29 cellular contexts compared by ENCODE assay signal in the genomic region with DNA sequence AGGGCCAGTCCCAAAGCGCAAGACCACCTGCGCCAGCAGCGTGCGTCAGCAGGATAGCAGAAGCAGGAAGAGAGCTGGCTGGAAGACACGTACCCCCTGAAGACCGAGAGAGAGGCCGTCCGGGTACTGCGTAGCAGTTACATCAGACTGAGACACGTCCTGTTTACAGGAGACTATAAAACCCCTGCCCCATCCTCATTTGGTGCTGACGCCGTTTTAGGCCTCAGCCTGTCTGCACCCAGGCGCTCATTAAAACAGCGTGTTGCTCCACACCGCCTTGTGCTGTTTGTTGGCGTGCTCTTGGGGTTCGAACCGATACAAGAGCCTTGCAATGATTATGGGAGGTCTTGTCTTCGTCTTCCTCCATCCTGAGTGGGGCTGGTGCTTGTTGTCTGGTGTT. TPM values are rescaled to one million over a fixed set of nuclear protein-coding genes. Genes with fewer than 3 reads are reported as not detected.
"Had no signal": no experiment of that assay in that cellular context is flagged by ENCODE, and none has a peak within 500 bp of the region (broad histone marks: within the 10 kb centered on the region; RNA-seq: fewer than 3 reads in every experiment).

No MANE protein-coding gene starts in this region.

- H3K27me3 ChIP-seq: brain microvascular endothelial cell had no signal

- FAIRE-seq: astrocyte, endometrium, endothelial cell of umbilical vein had no signal

- ATAC-seq: activated CD4-positive, alpha-beta T cell treated with anti-CD3 and anti-CD28 coated beads for 36 hours; activated CD8-positive, alpha-beta T cell treated with anti-CD3 and anti-CD28 coated beads, Interleukin-2, amount 10 ng/mL, durations not matched to agents 7 days and 5 days; activated T-cell treated with anti-CD3 and anti-CD28 coated beads, Interleukin-2, amount 50 U/mL, for 4 hours; activated T-helper 17 cell treated with anti-CD3 and anti-CD28 coated beads, Interleukin-2, amount 50 U/mL, for 72 hours; gastroesophageal sphincter had no signal

- H3K36me3 ChIP-seq: brain microvascular endothelial cell, esophagus squamous epithelium, gastroesophageal sphincter had no signal

- H3K27ac ChIP-seq: brain microvascular endothelial cell, epithelial cell of prostate, esophagus squamous epithelium, gastroesophageal sphincter had no signal

- DNase-seq: activated CD4-positive, alpha-beta memory T cell treated with anti-CD3 and anti-CD28 coated beads for 36 hours; activated CD4-positive, alpha-beta T cell treated with anti-CD3 and anti-CD28 coated beads for 36 hours; activated CD4-positive, alpha-beta T cell treated with anti-CD3 and anti-CD28 coated beads, Interleukin-2, amount 10 ng/mL, durations not matched to agents 24 days and 14 days; activated CD4-positive, CD25-positive, alpha-beta regulatory T cell; activated CD4-positive, CD25-positive, alpha-beta regulatory T cell treated with anti-CD3 and anti-CD28 coated beads, Interleukin-2, amount 50 U/mL, for 72 hours; activated CD8-positive, alpha-beta T cell treated with anti-CD3 and anti-CD28 coated beads, Interleukin-2, amount 10 ng/mL, durations not matched to agents 7 days and 5 days; activated effector memory CD4-positive, alpha-beta T cell treated with Interleukin-2 at 50 U/mL for 16 hours; activated gamma-delta T cell treated with Interleukin-2 at 50 U/mL for 16 hours; activated naive CD4-positive, alpha-beta T cell treated with anti-CD3 and anti-CD28 coated beads, Interleukin-2, amount 50 U/mL, for 16 hours; activated naive CD4-positive, alpha-beta T cell treated with Interleukin-2 at 50 U/mL for 16 hours; activated T-cell treated with anti-CD3 and anti-CD28 coated beads, Interleukin-2, amount 50 U/mL, for 4 hours; amniotic stem cell; anterior cingulate cortex; brain microvascular endothelial cell; cortex of kidney; dermis blood vessel endothelial cell; effector CD8-positive, alpha-beta T cell; esophagus squamous epithelium; foreskin melanocyte; T-helper 2 cell had no signal

- H3K4me1 ChIP-seq: esophagus squamous epithelium, gastroesophageal sphincter had no signal

- H3K9me3 ChIP-seq: esophagus squamous epithelium, gastroesophageal sphincter had no signal

- H3K4me3 ChIP-seq: esophagus squamous epithelium, gastroesophageal sphincter had no signal

RNA-seq across cellular contexts. Expression of a gene that starts 42.1 kb away (rescaled TPM):
- total RNA-seq: activated CD8-positive, alpha-beta T cell treated with anti-CD3 and anti-CD28 coated beads, Interleukin-2, amount 10 ng/mL, durations not matched to agents 7 days and 5 days; activated T-helper 17 cell treated with anti-CD3 and anti-CD28 coated beads, Interleukin-2, amount 50 U/mL, for 72 hours; dermis blood vessel endothelial cell; endothelial cell of umbilical vein; fibroblast of villous mesenchyme; T-helper 1 cell treated with Interleukin-12 subunit alpha and Interleukin-12 subunit beta and Interleukin-4 antibody, amounts not matched to agents 30 ng/mL and 1 ng/mL, for 36 hours had no signal
- polyA plus RNA-seq: endothelial cell of umbilical vein, fibroblast of lung had no signal
